Comparison of ENCODE assay signal across 8 cellular contexts in genomic region chr11:118565062-118565461, GRCh38. TPM values are rescaled to one million over a fixed set of nuclear protein-coding genes. Genes with fewer than 3 reads are reported as not detected.
DNase-seq lines count a peak whose midpoint lies in the region; ATAC-seq and TF ChIP-seq lines count a peak whose summit lies in the region.

No MANE protein-coding gene starts in this region.

- intact Hi-C loops in activated CD4-positive, alpha-beta memory T cell treated with anti-CD3 and anti-CD28 coated beads for 36 hours (cut with micrococcal nuclease), result no loop called here
- intact Hi-C loops in heart left ventricle (cut with DNase I), result no loop called here

- H3K27ac ChIP-seq in heart left ventricle (peak overlapping the region in 7 of 12 donors; percentile 61 to 85 (median 83)), skeletal muscle tissue (ENCODE audit: low read depth, low read length) (no peak overlapping the region)

- peak in 3 of 4 donors; percentile 22 to 57 (median 34) for ATAC-seq in heart left ventricle
- no peak for ATAC-seq in GM18858 (IDR thresholded peaks at IDR 0.05; ENCODE audit: unreplicated experiment)

- peaks cover 7% of the 10 kb centered on the region for H3K4me1 Mint-ChIP-seq in activated CD4-positive, alpha-beta memory T cell treated with anti-CD3 and anti-CD28 coated beads for 36 hours (ENCODE audit: low read depth)

- 24 to 31% (median 26%) methylated on average over 5 of the region's 5 CpGs for WGBS in heart left ventricle, 4 donors

- no peaks in the 10 kb centered on the region for H3K9me3 Mint-ChIP-seq in activated CD4-positive, alpha-beta memory T cell treated with anti-CD3 and anti-CD28 coated beads for 36 hours

- peak overlapping the region; percentile 67 for H3K4me3 Mint-ChIP-seq in activated CD4-positive, alpha-beta memory T cell treated with anti-CD3 and anti-CD28 coated beads for 36 hours

- CTCF ChIA-PET in activated CD4-positive, alpha-beta memory T cell treated with anti-CD3 and anti-CD28 coated beads for 36 hours (lab: Charles Lee), result interaction anchor here (0.8 to 1.0 kb wide), 3 partner anchors 44 to 52 kb away, joined by 3 to 4 read pairs (median 3); no protein-coding TSS in a partner anchor

- H3K27me3 Mint-ChIP-seq in activated CD4-positive, alpha-beta memory T cell treated with anti-CD3 and anti-CD28 coated beads for 36 hours, result no peaks in the 10 kb centered on the region

- H3K27me3 ChIP-seq in heart left ventricle (no peaks in the 10 kb centered on the region), skeletal muscle tissue (ENCODE audit: control insufficient read depth in 3 of 3, insufficient read depth in 3 of 3, low read length in 3 of 3) (no peaks in the 10 kb centered on the region)

- no peaks in the 10 kb centered on the region for H3K9me3 ChIP-seq in heart left ventricle
- H3K9me3 ChIP-seq in skeletal muscle tissue (ENCODE audit: control insufficient read depth in 3 of 3, low read length in 3 of 3), result no peaks in the 10 kb centered on the region

- POLR2A ChIA-PET in activated CD4-positive, alpha-beta memory T cell treated with anti-CD3 and anti-CD28 coated beads for 36 hours (lab: Charles Lee), result no interaction called here

- H3K36me3 ChIP-seq in heart left ventricle, result peaks cover 0 to 18% (median 3%) of the 10 kb centered on the region in 9 donors
- H3K36me3 ChIP-seq in skeletal muscle tissue (ENCODE audit: control insufficient read depth in 3 of 3, insufficient read depth in 3 of 3, low read length in 3 of 3), result peaks cover 3 to 7% (median 3%) of the 10 kb centered on the region in 3 donors

- H3K4me3 ChIP-seq in GM08714 (ENCODE audit: low read length) (peak overlapping the region; percentile 97), heart left ventricle (peak overlapping the region in 10 of 12 donors; percentile 5 to 76 (median 66)), skeletal muscle tissue (ENCODE audit: low read length in 3 of 3) (peak overlapping the region; percentile 37 to 57 (median 51))

- TF ChIP-seq CTCF in heart left ventricle (IDR thresholded peaks at IDR 0.05), result no peak

- peak overlapping the region in 2 of 3 donors; percentile 24 to 71 for H3K9ac ChIP-seq in skeletal muscle tissue (ENCODE audit: low read depth in 1 of 3, low read length in 3 of 3)

- DNase-seq in activated CD4-positive, alpha-beta memory T cell treated with anti-CD3 and anti-CD28 coated beads for 36 hours, result no peak
- peak in 4 of 5 donors; percentile 30 to 52 (median 39) for DNase-seq in heart left ventricle
- no peak for DNase-seq in NCI-H510A (lab: John Stamatoyannopoulos, UW)
- no peak for DNase-seq in HuH-7.5 (ENCODE audit: low spot score)
- DNase-seq in middle frontal gyrus (ENCODE audit: extremely low spot score, low spot score), result no peak

- H3K36me3 Mint-ChIP-seq in activated CD4-positive, alpha-beta memory T cell treated with anti-CD3 and anti-CD28 coated beads for 36 hours, result no peaks in the 10 kb centered on the region

- TF ChIP-seq POLR2A in heart left ventricle (IDR thresholded peaks at IDR 0.05), result no peak

- peaks cover 0 to 18% (median 5%) of the 10 kb centered on the region in 12 donors for H3K4me1 ChIP-seq in heart left ventricle
- H3K4me1 ChIP-seq in skeletal muscle tissue (ENCODE audit: control insufficient read depth in 3 of 3, insufficient read depth in 3 of 3, low read length in 3 of 3), result peaks cover 6 to 9% (median 8%) of the 10 kb centered on the region in 3 donors

- no peak overlapping the region for H3K27ac Mint-ChIP-seq in activated CD4-positive, alpha-beta memory T cell treated with anti-CD3 and anti-CD28 coated beads for 36 hours

RNA-seq across cellular contexts. Expression of gene IFT46, which starts 0.7 kb away (rescaled TPM):
- 10 to 100 TPM; 16.0 to 17.1 TPM for total RNA-seq in activated CD4-positive, alpha-beta memory T cell treated with anti-CD3 and anti-CD28 coated beads for 36 hours
- total RNA-seq in heart left ventricle, result 10 to 100 TPM; 14.7 to 39.0 (median 21.7) TPM
- polyA plus RNA-seq in heart left ventricle, result 10 to 100 TPM; 22.9 to 29.1 TPM
- total RNA-seq in skeletal muscle tissue, result 26.6 TPM

RNA-seq across cellular contexts. Expression of gene ARCN1, which starts 7.1 kb away (rescaled TPM):
- total RNA-seq in activated CD4-positive, alpha-beta memory T cell treated with anti-CD3 and anti-CD28 coated beads for 36 hours, result 100 to 1,000 TPM; 180 to 182 TPM
- total RNA-seq in heart left ventricle (100 to 1,000 TPM in 4 of 9 donors, 10 to 100 TPM in 5; 87.6 to 127 (median 99.6) TPM), skeletal muscle tissue (61.1 TPM)
- polyA plus RNA-seq in heart left ventricle, result 100 to 1,000 TPM in 1 of 2 donors, 10 to 100 TPM in 1; 53.1 to 107 TPM

RNA-seq across cellular contexts. Expression of gene TMEM25, which starts 34.1 kb away (rescaled TPM):
- total RNA-seq in activated CD4-positive, alpha-beta memory T cell treated with anti-CD3 and anti-CD28 coated beads for 36 hours, result 10 to 100 TPM in 1 of 2 experiments, 1 to 10 TPM in 1; 9.5 to 13.0 TPM
- total RNA-seq in heart left ventricle (10 to 100 TPM in 5 of 9 donors, 1 to 10 TPM in 4; 7.3 to 26.8 (median 10.8) TPM), skeletal muscle tissue (8.9 TPM)
- polyA plus RNA-seq in heart left ventricle, result 1 to 10 TPM; 3.9 to 6.9 TPM

RNA-seq across cellular contexts. Expression of gene TTC36, which starts 37.8 kb away (rescaled TPM):
- total RNA-seq in activated CD4-positive, alpha-beta memory T cell treated with anti-CD3 and anti-CD28 coated beads for 36 hours, result not detected
- total RNA-seq in heart left ventricle, result 1 to 10 TPM in 4 of 9 donors, under 1 TPM in 3, not detected in 2; 0.37 to 3.1 (median 1.1) TPM
- polyA plus RNA-seq in heart left ventricle, result under 1 TPM in 1 of 2 donors, not detected in 1; 0.23 TPM
- 1.0 TPM for total RNA-seq in skeletal muscle tissue

RNA-seq across cellular contexts. Expression of gene PHLDB1, which starts 42.4 kb away (rescaled TPM):
- 1 to 10 TPM; 2.0 to 2.4 TPM for total RNA-seq in activated CD4-positive, alpha-beta memory T cell treated with anti-CD3 and anti-CD28 coated beads for 36 hours
- total RNA-seq in heart left ventricle (100 to 1,000 TPM in 7 of 9 donors, 10 to 100 TPM in 2; 86.0 to 124 (median 113) TPM), skeletal muscle tissue (54.8 TPM)
- polyA plus RNA-seq in heart left ventricle, result 100 to 1,000 TPM; 104 to 129 TPM

Comparison
In these comparisons a context has a peak if more than half of its experiments do, and no peak if none do; other contexts are left out.
1. DNase-seq: peak in heart left ventricle (4 of 5); none in activated CD4-positive, alpha-beta memory T cell treated with anti-CD3 and anti-CD28 coated beads for 36 hours (single experiment), NCI-H510A (single experiment), HuH-7.5 (single experiment) and middle frontal gyrus (single experiment).
2. Peak in every context shown above with its lines, with median percentiles within 50 percentile points of each other: H3K4me3 ChIP-seq.